In genomic region chr16:54547052-54547451, GRCh38 we compare ENCODE assay signal across 8 cellular contexts.
"Had no signal": no experiment of that assay in that cellular context is flagged by ENCODE, and none has a peak within 500 bp of the region (broad histone marks: within the 10 kb centered on the region; RNA-seq: fewer than 3 reads in every experiment).

No MANE protein-coding gene starts in this region.

- FAIRE-seq: H1, H54, HTR-8/SVneo had no signal

- H3K4me3 ChIP-seq: GM23338 had no signal

- H3K4me2 ChIP-seq: GM23338 had no signal

- DNase-seq: H9, HCEC 1CT, HFFc6, KG1 had no signal

- ATAC-seq: GM23338 had no signal
